23 cellular contexts compared by ENCODE assay signal in genomic region chr1:190365283-190365682, GRCh38.
"Had no signal": no experiment of that assay in that cellular context is flagged by ENCODE, and none has a peak within 500 bp of the region (broad histone marks: within the 10 kb centered on the region; RNA-seq: fewer than 3 reads in every experiment).

No MANE protein-coding gene starts in this region.

- DNase-seq: IMR-90, Karpas-422, KG1, MG63, NCI-H1092, NCI-H1105 treated with DMSO at 0.1 percent for 48 hours, NCI-H1417 treated with DMSO at 0.1 percent for 48 hours, NCI-H146, NCI-H1694 treated with DMSO at 0.1 percent for 48 hours, NCI-H1930, NCI-H2081, NCI-H2107, NCI-H2227 treated with DMSO at 0.1 percent for 48 hours, NCI-H524, NCI-H69, NCI-H774, PC-3, SHP77 treated with DMSO at 0.1 percent for 48 hours, SJCRH30 had no signal

- H3K27ac ChIP-seq: SJCRH30 had no signal

- ATAC-seq: HepG2, Panc1, PC-3, Right ventricle myocardium inferior, SK-N-SH treated with all-trans-retinoic acid at 6 μM for 48 hours had no signal

- FAIRE-seq: HepG2 had no signal

- H3K27me3 ChIP-seq: MG63, SJCRH30 had no signal

- H3K4me1 ChIP-seq: SJCRH30 had no signal

- H3K4me3 ChIP-seq: MG63, SJCRH30 had no signal

- H3K36me3 ChIP-seq: MG63, SJCRH30 had no signal

- H3K9me3 ChIP-seq: MG63, SJCRH30 had no signal
